29 cellular contexts compared by ENCODE assay signal in the genomic region with DNA sequence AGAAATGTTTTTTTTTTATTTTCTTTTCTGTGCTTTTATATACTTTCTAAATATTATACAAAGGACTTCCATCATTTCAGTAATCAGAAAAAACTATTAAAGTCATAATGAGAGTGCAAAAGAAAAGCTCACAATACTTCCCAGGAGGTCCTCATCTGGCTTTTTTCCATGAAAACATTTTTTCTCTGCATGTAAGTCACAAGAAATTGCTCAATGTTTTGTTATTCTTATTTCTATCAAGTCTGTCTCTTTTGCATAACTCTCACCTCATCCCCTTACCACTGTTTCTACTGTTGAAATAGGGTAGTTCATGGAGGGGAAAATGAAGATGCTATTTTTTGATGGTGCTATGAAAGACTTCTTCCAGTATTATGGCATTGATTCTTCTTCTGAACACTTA.
"Had no signal": no experiment of that assay in that cellular context is flagged by ENCODE, and none has a peak within 500 bp of the region (broad histone marks: within the 10 kb centered on the region; RNA-seq: fewer than 3 reads in every experiment).

No MANE protein-coding gene starts in this region.

- H3K27me3 ChIP-seq: adrenal gland, cardiac muscle cell, heart right ventricle, right lobe of liver had no signal

- H3K36me3 Mint-ChIP-seq: natural killer cell treated with Interleukin-12 subunit alpha and Interleukin-12 subunit beta and Interleukin-15 and Interleukin-18, amount 100 ng/mL, for 72 hours had no signal

- H3K27ac ChIP-seq: adrenal gland, cardiac muscle cell, heart right ventricle, right lobe of liver, skin epidermis, thoracic aorta, VCaP had no signal

- H3K9me3 ChIP-seq: adrenal gland, heart right ventricle, mucosa of descending colon, right lobe of liver, thoracic aorta had no signal

- H3K36me3 ChIP-seq: adrenal gland, cardiac muscle cell, heart right ventricle, right lobe of liver, thoracic aorta had no signal

- H3K4me3 ChIP-seq: adrenal gland, cardiac muscle cell, heart right ventricle, lung, mucosa of descending colon, right lobe of liver, skin epidermis, thoracic aorta had no signal

- H3K4me3 Mint-ChIP-seq: activated naive CD8-positive, alpha-beta T cell; activated T-cell treated with anti-CD3 and anti-CD28 coated beads, Interleukin-2, amount 50 U/mL, for 72 hours; effector memory CD8-positive, alpha-beta T cell; natural killer cell treated with Interleukin-12 subunit alpha and Interleukin-12 subunit beta and Interleukin-15 and Interleukin-18, amount 100 ng/mL, for 72 hours; T-helper 2 cell treated with Interferon-gamma antibody and Interleukin-4, amounts not matched to agents 5 μg/mL and 100 μg/mL, for 36 hours had no signal

- H3K4me1 ChIP-seq: heart right ventricle had no signal

- H3K9me3 Mint-ChIP-seq: activated T-cell treated with anti-CD3 and anti-CD28 coated beads, Interleukin-2, amount 50 U/mL, for 72 hours; effector memory CD8-positive, alpha-beta T cell; T-helper 2 cell treated with Interferon-gamma antibody and Interleukin-4, amounts not matched to agents 5 μg/mL and 100 μg/mL, for 36 hours had no signal

- DNase-seq: activated CD4-positive, alpha-beta T cell treated with anti-CD3 and anti-CD28 coated beads for 4 hours; activated CD4-positive, alpha-beta T cell treated with anti-CD3 and anti-CD28 coated beads, Interleukin-2, amount 50 U/mL, for 4 hours; activated naive CD4-positive, alpha-beta T cell; activated T-cell treated with anti-CD3 and anti-CD28 coated beads for 4 hours; activated T-cell treated with anti-CD3 and anti-CD28 coated beads, Interleukin-2, amount 50 U/mL, for 72 hours; adrenal gland; cortex of kidney; effector memory CD8-positive, alpha-beta T cell; erythroblast; foreskin melanocyte; heart right ventricle; kidney glomerular epithelial cell; mesendoderm; mucosa of descending colon; posterior cingulate gyrus; right lobe of liver; stimulated activated CD4-positive, alpha-beta T cell treated with anti-CD3 and anti-CD28 coated beads, Interleukin-12 subunit alpha, Interleukin-12 subunit beta, amount 100 ng/mL, for 4 hours; stimulated activated CD4-positive, alpha-beta T cell treated with anti-CD3 and anti-CD28 coated beads, Interleukin-4, amount 100 ng/mL, for 1 hour; stimulated activated naive CD8-positive, alpha-beta T cell treated with anti-CD3 and anti-CD28 coated beads, Interleukin-15, Interleukin-2, amounts not matched to agents 100 U/mL and 50 U/mL, for 24 hours; T-helper 1 cell; trophoblast cell had no signal

- H3K27ac Mint-ChIP-seq: activated naive CD8-positive, alpha-beta T cell; activated T-cell treated with anti-CD3 and anti-CD28 coated beads, Interleukin-2, amount 50 U/mL, for 72 hours; effector memory CD8-positive, alpha-beta T cell; natural killer cell treated with Interleukin-12 subunit alpha and Interleukin-12 subunit beta and Interleukin-15 and Interleukin-18, amount 100 ng/mL, for 72 hours; T-helper 2 cell treated with Interferon-gamma antibody and Interleukin-4, amounts not matched to agents 5 μg/mL and 100 μg/mL, for 36 hours had no signal

- H3K27me3 Mint-ChIP-seq: activated naive CD8-positive, alpha-beta T cell; effector memory CD8-positive, alpha-beta T cell; natural killer cell treated with Interleukin-12 subunit alpha and Interleukin-12 subunit beta and Interleukin-15 and Interleukin-18, amount 100 ng/mL, for 72 hours had no signal
